In genomic region chr4:148052448-148052847, GRCh38 we compare ENCODE assay signal across 12 cellular contexts.
A peak's percentile ranks its signal among the peaks of the same experiment; 100 is the strongest.
DNase-seq lines count a peak whose midpoint lies in the region; ATAC-seq, FAIRE-seq and TF ChIP-seq lines count a peak whose summit lies in the region.
"Had no signal": no experiment of that assay in that cellular context is flagged by ENCODE, and none has a peak within 500 bp of the region (broad histone marks: within the 10 kb centered on the region; RNA-seq: fewer than 3 reads in every experiment).

No MANE protein-coding gene starts in this region.

- no peak overlapping the region for H3K4me2 ChIP-seq in HepG2 (ENCODE audit: low read depth, low read length)

- H2AFZ ChIP-seq in HepG2 (ENCODE audit: low read length): no peak overlapping the region

- POLR2A ChIA-PET in HepG2 (lab: Yijun Ruan, JAX): no interaction called here

- no peaks in the 10 kb centered on the region for H4K20me1 ChIP-seq in HepG2 (ENCODE audit: insufficient read depth, low read length)

- H3K9me3 ChIP-seq in liver (ENCODE audit: control insufficient read depth in 4 of 4, low read length in 3 of 4) (no peaks in the 10 kb centered on the region), HepG2 (ENCODE audit: low read length) (no peaks in the 10 kb centered on the region)

- no peak for ATAC-seq in HepG2
- ATAC-seq in left ventricle myocardium superior: peak; percentile 16
- no peak for ATAC-seq in GM21737 (IDR thresholded peaks at IDR 0.05; ENCODE audit: unreplicated experiment)
- no peak for ATAC-seq in GM18909 (IDR thresholded peaks at IDR 0.05; ENCODE audit: poor library complexity, unreplicated experiment)

- CTCF ChIA-PET in HepG2 (lab: Yijun Ruan, JAX; ENCODE audit: low intra/inter-chr PET ratio, low total read pairs): no interaction called here

- peaks cover 23% of the 10 kb centered on the region for H3K36me3 Mint-ChIP-seq in T-helper 2 cell treated with Interferon-gamma antibody and Interleukin-4, amounts not matched to agents 5 μg/mL and 100 μg/mL, for 36 hours (ENCODE audit: low read depth)

- no peak for TF ChIP-seq POLR2A in HepG2 (IDR thresholded peaks at IDR 0.05; ENCODE audit: insufficient read depth in 1 of 2, low read depth in 2 of 2, low read length in 2 of 2)

- DNase-seq in HepG2 (ENCODE audit: low spot score) (no peak), left ventricle myocardium superior (no peak), DMS114 treated with DMSO at 0.1 percent for 48 hours (lab: John Stamatoyannopoulos, UW; ENCODE audit: unreplicated experiment) (no peak), NCI-H2227 (lab: John Stamatoyannopoulos, UW; ENCODE audit: unreplicated experiment) (no peak)
- no peak for DNase-seq in T-helper 2 cell treated with Interferon-gamma antibody and Interleukin-4, amounts not matched to agents 5 μg/mL and 100 μg/mL, for 36 hours (ENCODE audit: low spot score)
- DNase-seq: anterior cingulate cortex, COR-L47, hypothalamus, NCI-H345 had no signal

- peak overlapping the region; percentile 83 for H3K27ac Mint-ChIP-seq in T-helper 2 cell treated with Interferon-gamma antibody and Interleukin-4, amounts not matched to agents 5 μg/mL and 100 μg/mL, for 36 hours

- TF ChIP-seq RAD21 in liver (IDR thresholded peaks at IDR 0.05) (no peak), HepG2 (CRISPR knock-in tag; IDR thresholded peaks at IDR 0.05) (no peak)

- H3K9ac ChIP-seq in liver (ENCODE audit: low read depth in 1 of 2, low read length in 2 of 2) (no peak overlapping the region), HepG2 (ENCODE audit: insufficient read depth, low read depth, low read length) (no peak overlapping the region)

- FAIRE-seq in HepG2 (lab: Jason Lieb, UNC): no peak

- in situ Hi-C loops in HepG2 (cut with HindIII; ENCODE audit: extremely low pct_ligation_motif_present, low pct_unique_long_range_greater_than_20kb): no loop called here

- H3K27me3 Mint-ChIP-seq in T-helper 2 cell treated with Interferon-gamma antibody and Interleukin-4, amounts not matched to agents 5 μg/mL and 100 μg/mL, for 36 hours (ENCODE audit: low read depth): no peaks in the 10 kb centered on the region

- H3K27me3 ChIP-seq in liver (ENCODE audit: control insufficient read depth in 4 of 4, insufficient read depth in 4 of 4, low read length in 3 of 4) (no peaks in the 10 kb centered on the region), HepG2 (ENCODE audit: control insufficient read depth in 1 of 2, insufficient read depth in 2 of 2, low read length in 2 of 2) (no peaks in the 10 kb centered on the region)

- TF ChIP-seq EP300 in HepG2 (IDR thresholded peaks at IDR 0.05; ENCODE audit: low read depth in 2 of 2, low read length in 2 of 2) (no peak), HepG2 (CRISPR knock-in tag; IDR thresholded peaks at IDR 0.05; ENCODE audit: borderline replicate concordance) (no peak)

- H3K36me3 ChIP-seq in liver (ENCODE audit: control insufficient read depth in 4 of 4, insufficient read depth in 3 of 4, low read depth in 1 of 4, low read length in 3 of 4) (no peaks in the 10 kb centered on the region), HepG2 (replicated peaks in 1 of 2; ENCODE audit: control insufficient read depth in 1 of 2, insufficient read depth in 2 of 2, low read length in 2 of 2) (no peaks in the 10 kb centered on the region)

- H3K4me1 ChIP-seq in liver (ENCODE audit: control insufficient read depth in 4 of 4, insufficient read depth in 4 of 4, low read length in 3 of 4) (peaks cover 0 to 12% (median 11%) of the 10 kb centered on the region in 4 donors), HepG2 (ENCODE audit: insufficient read depth, low read length) (no peaks in the 10 kb centered on the region)

- no peaks in the 10 kb centered on the region for H3K79me2 ChIP-seq in HepG2 (ENCODE audit: insufficient read depth, low read length)

- no peaks in the 10 kb centered on the region for H3K9me3 Mint-ChIP-seq in T-helper 2 cell treated with Interferon-gamma antibody and Interleukin-4, amounts not matched to agents 5 μg/mL and 100 μg/mL, for 36 hours

- peaks cover 56% of the 10 kb centered on the region for H3K4me1 Mint-ChIP-seq in T-helper 2 cell treated with Interferon-gamma antibody and Interleukin-4, amounts not matched to agents 5 μg/mL and 100 μg/mL, for 36 hours (ENCODE audit: low read depth)

- H3K4me3 ChIP-seq in liver (ENCODE audit: low read depth in 1 of 3, low read length in 3 of 3): no peak overlapping the region
- H3K4me3 ChIP-seq in HepG2 (replicated peaks in 1 of 3; ENCODE audit: insufficient read depth in 1 of 3, low read depth in 2 of 3, low read length in 3 of 3): no peak overlapping the region

- H3K27ac ChIP-seq in liver (ENCODE audit: low read depth in 1 of 2, low read length in 2 of 2) (no peak overlapping the region), HepG2 (ENCODE audit: extremely low read length, insufficient read depth, low read length) (no peak overlapping the region)

- peak overlapping the region; percentile 60 for H3K4me3 Mint-ChIP-seq in T-helper 2 cell treated with Interferon-gamma antibody and Interleukin-4, amounts not matched to agents 5 μg/mL and 100 μg/mL, for 36 hours

- TF ChIP-seq CTCF in liver (IDR thresholded peaks at IDR 0.05; ENCODE audit: low read depth, low read length, missing input control) (no peak), HepG2 (CRISPR knock-in tag; IDR thresholded peaks at IDR 0.05) (no peak)

- intact Hi-C loops in HepG2 (cut with micrococcal nuclease; ENCODE audit: unreplicated experiment): no loop called here
- intact Hi-C loops in left ventricle myocardium superior (cut with micrococcal nuclease): no loop called here

- no TSS peak for BruUV-seq in HepG2 (replicated peaks; lab: Mats Ljungman, UMichigan)

TF ChIP-seq in liver, 16 proteins besides CTCF, POLR2A, EP300 and RAD21:
- TF ChIP-seq FOXA2 (IDR thresholded peaks at IDR 0.05): peak; percentile 11
- peak; percentile 13 for TF ChIP-seq FOXA1 (IDR thresholded peaks at IDR 0.05)
- TF ChIP-seq ZBTB33 (IDR thresholded peaks at IDR 0.05): no peak
- TF ChIP-seq SP1 (IDR thresholded peaks at IDR 0.05): no peak
- no peak for TF ChIP-seq HNF4G (IDR thresholded peaks at IDR 0.05)
- no peak for TF ChIP-seq MAX (IDR thresholded peaks at IDR 0.05)
- no peak for TF ChIP-seq RXRA (IDR thresholded peaks at IDR 0.05)

TF ChIP-seq in HepG2, 621 proteins besides CTCF, POLR2A, EP300 and RAD21:
- no peak for TF ChIP-seq IKZF4 (CRISPR knock-in tag; IDR thresholded peaks at IDR 0.05; ENCODE audit: borderline replicate concordance, low read depth, not compliant biosample characterization)
- TF ChIP-seq DDIT3 (CRISPR knock-in tag; IDR thresholded peaks at IDR 0.05): no peak
- TF ChIP-seq MED13 (CRISPR knock-in tag; IDR thresholded peaks at IDR 0.05): no peak
- no peak for TF ChIP-seq CERS6 (CRISPR knock-in tag; IDR thresholded peaks at IDR 0.05)
- TF ChIP-seq KLF15 (CRISPR knock-in tag; IDR thresholded peaks at IDR 0.05; ENCODE audit: borderline replicate concordance): no peak
- no peak for TF ChIP-seq ATF6 (CRISPR knock-in tag; conservative IDR thresholded peaks at IDR 0.05)
- TF ChIP-seq ZNF3 (CRISPR knock-in tag; IDR thresholded peaks at IDR 0.05): no peak
- TF ChIP-seq ZNF44 (CRISPR knock-in tag; IDR thresholded peaks at IDR 0.05): no peak
- no peak for TF ChIP-seq ZMAT5 (CRISPR knock-in tag; IDR thresholded peaks at IDR 0.05; ENCODE audit: borderline replicate concordance, low read depth)
- TF ChIP-seq CHD2 (IDR thresholded peaks at IDR 0.05; ENCODE audit: low read depth, low read length): no peak
- no peak for TF ChIP-seq ELF4 (CRISPR knock-in tag; IDR thresholded peaks at IDR 0.05; ENCODE audit: borderline replicate concordance)
- TF ChIP-seq PAF1 (CRISPR knock-in tag; IDR thresholded peaks at IDR 0.05): no peak
- TF ChIP-seq PTBP1 (IDR thresholded peaks at IDR 0.05; ENCODE audit: low read depth, low read length, poor library complexity, severe bottlenecking): no peak
- no peak for TF ChIP-seq IRF9 (CRISPR knock-in tag; IDR thresholded peaks at IDR 0.05; ENCODE audit: borderline replicate concordance)
